1 cellular context compared by ENCODE assay signal in genomic region chr5:145510324-145510723, GRCh38.
TF ChIP-seq lines count a peak whose summit lies in the region.

No MANE protein-coding gene starts in this region.

TF ChIP-seq in K562, 482 proteins besides CTCF, POLR2A, EP300 and RAD21 (continued from another document):
- TF ChIP-seq PRDM10 (IDR thresholded peaks at IDR 0.05; ENCODE audit: partially characterized antibody) (no peak), NCOA4 (IDR thresholded peaks at IDR 0.05; ENCODE audit: partially characterized antibody) (no peak), ZNF280B (CRISPR knock-in tag; IDR thresholded peaks at IDR 0.05) (no peak), PHF20 (IDR thresholded peaks at IDR 0.05; ENCODE audit: partially characterized antibody) (no peak), E2F1 (CRISPR knock-in tag; IDR thresholded peaks at IDR 0.05) (no peak), ARHGAP35 (IDR thresholded peaks at IDR 0.05; ENCODE audit: partially characterized antibody) (no peak), KHSRP (IDR thresholded peaks at IDR 0.05) (no peak)
- TF ChIP-seq, protein P1, sequence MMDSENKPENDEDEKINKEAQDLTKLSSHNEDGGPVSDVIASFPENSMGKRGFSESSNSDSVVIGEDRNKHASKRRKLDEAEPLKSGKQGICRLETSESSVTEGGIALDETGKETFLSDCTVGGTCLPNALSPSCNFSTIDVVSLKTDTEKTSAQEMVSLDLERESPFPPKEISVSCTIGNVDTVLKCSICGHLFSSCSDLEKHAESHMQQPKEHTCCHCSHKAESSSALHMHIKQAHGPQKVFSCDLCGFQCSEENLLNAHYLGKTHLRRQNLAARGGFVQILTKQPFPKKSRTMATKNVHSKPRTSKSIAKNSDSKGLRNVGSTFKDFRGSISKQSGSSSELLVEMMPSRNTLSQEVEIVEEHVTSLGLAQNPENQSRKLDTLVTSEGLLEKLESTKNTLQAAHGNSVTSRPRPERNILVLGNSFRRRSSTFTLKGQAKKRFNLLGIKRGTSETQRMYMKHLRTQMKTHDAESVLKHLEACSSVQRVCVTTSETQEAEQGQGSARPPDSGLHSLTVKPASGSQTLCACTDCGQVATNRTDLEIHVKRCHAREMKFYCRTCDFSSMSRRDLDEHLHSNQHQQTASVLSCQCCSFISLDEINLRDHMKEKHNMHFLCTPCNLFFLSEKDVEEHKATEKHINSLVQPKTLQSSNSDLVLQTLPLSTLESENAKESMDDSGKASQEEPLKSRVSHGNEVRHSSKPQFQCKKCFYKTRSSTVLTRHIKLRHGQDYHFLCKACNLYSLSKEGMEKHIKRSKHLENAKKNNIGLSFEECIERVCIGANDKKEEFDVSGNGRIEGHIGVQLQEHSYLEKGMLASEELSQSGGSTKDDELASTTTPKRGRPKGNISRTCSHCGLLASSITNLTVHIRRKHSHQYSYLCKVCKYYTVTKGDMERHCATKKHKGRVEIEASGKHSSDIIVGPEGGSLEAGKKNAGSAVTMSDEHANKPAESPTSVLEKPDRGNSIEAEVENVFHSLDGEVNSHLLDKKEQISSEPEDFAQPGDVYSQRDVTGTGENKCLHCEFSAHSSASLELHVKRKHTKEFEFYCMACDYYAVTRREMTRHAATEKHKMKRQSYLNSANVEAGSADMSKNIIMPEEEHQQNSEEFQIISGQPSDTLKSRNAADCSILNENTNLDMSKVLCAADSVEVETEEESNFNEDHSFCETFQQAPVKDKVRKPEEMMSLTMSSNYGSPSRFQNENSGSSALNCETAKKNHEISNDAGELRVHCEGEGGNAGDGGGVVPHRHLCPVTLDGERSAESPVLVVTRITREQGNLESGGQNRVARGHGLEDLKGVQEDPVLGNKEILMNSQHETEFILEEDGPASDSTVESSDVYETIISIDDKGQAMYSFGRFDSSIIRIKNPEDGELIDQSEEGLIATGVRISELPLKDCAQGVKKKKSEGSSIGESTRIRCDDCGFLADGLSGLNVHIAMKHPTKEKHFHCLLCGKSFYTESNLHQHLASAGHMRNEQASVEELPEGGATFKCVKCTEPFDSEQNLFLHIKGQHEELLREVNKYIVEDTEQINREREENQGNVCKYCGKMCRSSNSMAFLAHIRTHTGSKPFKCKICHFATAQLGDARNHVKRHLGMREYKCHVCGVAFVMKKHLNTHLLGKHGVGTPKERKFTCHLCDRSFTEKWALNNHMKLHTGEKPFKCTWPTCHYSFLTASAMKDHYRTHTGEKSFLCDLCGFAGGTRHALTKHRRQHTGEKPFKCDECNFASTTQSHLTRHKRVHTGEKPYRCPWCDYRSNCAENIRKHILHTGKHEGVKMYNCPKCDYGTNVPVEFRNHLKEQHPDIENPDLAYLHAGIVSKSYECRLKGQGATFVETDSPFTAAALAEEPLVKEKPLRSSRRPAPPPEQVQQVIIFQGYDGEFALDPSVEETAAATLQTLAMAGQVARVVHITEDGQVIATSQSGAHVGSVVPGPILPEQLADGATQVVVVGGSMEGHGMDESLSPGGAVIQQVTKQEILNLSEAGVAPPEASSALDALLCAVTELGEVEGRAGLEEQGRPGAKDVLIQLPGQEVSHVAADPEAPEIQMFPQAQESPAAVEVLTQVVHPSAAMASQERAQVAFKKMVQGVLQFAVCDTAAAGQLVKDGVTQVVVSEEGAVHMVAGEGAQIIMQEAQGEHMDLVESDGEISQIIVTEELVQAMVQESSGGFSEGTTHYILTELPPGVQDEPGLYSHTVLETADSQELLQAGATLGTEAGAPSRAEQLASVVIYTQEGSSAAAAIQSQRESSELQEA (IDR thresholded peaks at IDR 0.05; ENCODE audit: low read depth) = no peak
- TF ChIP-seq, protein P2, sequence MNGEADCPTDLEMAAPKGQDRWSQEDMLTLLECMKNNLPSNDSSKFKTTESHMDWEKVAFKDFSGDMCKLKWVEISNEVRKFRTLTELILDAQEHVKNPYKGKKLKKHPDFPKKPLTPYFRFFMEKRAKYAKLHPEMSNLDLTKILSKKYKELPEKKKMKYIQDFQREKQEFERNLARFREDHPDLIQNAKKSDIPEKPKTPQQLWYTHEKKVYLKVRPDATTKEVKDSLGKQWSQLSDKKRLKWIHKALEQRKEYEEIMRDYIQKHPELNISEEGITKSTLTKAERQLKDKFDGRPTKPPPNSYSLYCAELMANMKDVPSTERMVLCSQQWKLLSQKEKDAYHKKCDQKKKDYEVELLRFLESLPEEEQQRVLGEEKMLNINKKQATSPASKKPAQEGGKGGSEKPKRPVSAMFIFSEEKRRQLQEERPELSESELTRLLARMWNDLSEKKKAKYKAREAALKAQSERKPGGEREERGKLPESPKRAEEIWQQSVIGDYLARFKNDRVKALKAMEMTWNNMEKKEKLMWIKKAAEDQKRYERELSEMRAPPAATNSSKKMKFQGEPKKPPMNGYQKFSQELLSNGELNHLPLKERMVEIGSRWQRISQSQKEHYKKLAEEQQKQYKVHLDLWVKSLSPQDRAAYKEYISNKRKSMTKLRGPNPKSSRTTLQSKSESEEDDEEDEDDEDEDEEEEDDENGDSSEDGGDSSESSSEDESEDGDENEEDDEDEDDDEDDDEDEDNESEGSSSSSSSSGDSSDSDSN (IDR thresholded peaks at IDR 0.05; ENCODE audit: borderline replicate concordance in 1 of 2, low read depth in 2 of 2, low read length in 2 of 2) = no peak
- TF ChIP-seq, protein P3, sequence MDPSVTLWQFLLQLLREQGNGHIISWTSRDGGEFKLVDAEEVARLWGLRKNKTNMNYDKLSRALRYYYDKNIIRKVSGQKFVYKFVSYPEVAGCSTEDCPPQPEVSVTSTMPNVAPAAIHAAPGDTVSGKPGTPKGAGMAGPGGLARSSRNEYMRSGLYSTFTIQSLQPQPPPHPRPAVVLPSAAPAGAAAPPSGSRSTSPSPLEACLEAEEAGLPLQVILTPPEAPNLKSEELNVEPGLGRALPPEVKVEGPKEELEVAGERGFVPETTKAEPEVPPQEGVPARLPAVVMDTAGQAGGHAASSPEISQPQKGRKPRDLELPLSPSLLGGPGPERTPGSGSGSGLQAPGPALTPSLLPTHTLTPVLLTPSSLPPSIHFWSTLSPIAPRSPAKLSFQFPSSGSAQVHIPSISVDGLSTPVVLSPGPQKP (CRISPR knock-in tag; IDR thresholded peaks at IDR 0.05) = no peak
